ENCODE assay signal across 1 cellular context in genomic region chr10:46541017-46541661, GRCh38.
TF ChIP-seq lines count a peak whose summit lies in the region.

No MANE protein-coding gene starts in this region.

TF ChIP-seq in A549, 52 proteins besides CTCF, POLR2A, EP300 and RAD21 (continued from another document):
- TF ChIP-seq NPAS2 (CRISPR knock-in tag; IDR thresholded peaks at IDR 0.05; ENCODE audit: borderline replicate concordance) = 0 out of 2 replicates have a peak, but pooled peaks have one; percentile 1
